Comparison of ENCODE assay signal across 8 cellular contexts in the genomic region with DNA sequence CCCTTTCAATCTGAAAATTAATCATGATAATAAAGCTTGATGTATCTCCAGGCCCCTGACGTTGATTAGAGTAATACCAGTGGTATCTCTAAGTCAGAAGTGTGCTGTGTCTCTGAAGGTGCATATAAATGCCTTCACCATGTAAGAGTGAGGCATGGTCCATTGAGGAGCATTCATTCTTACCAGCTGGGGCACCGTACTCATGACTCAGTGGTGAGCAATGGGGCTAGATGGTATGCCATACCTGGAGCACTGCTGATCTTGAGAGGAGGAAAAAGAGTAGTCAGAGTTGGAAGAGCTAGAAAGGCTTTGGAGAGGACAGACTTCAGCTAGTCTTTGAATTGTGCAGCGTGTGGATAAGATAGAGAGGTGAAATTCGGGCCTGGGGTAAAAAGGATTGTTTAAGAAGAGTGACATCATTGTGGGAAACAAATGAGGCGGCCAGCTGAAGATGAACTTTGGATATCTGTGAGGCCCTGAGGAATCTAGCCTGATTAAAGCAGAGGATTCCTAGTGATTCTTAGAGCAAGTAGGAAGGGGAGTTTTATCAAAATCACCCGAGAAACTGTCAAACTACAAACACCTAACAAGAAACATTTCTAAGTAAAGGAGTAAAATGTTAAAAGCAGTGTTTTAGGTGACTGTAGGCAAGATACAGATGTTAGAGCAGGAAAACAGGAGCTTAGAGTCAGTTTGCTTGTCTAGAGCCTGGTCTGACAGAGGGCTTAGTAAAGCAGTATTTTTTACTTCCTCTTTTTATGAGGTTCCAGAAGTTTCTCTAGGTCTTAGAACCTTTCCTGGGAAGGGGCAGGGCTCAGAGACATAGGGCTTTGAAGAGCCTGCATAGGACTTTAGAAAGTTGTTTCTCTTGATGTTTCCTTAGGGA. TPM values are rescaled to one million over a fixed set of nuclear protein-coding genes. Genes with fewer than 3 reads are reported as not detected.
A peak's percentile ranks its signal among the peaks of the same experiment; 100 is the strongest.
DNase-seq lines count a peak whose midpoint lies in the region; ATAC-seq and FAIRE-seq lines count a peak whose summit lies in the region.

No MANE protein-coding gene starts in this region.

- H3K23ac ChIP-seq in mesenchymal stem cell (ENCODE audit: low read length in 2 of 2) = peak overlapping the region in 1 of 2 experiments; percentile 83

- H2AK5ac ChIP-seq in mesenchymal stem cell (ENCODE audit: low read length, severe bottlenecking) = peak overlapping the region; percentile 75

- peaks cover 66% of the 10 kb centered on the region for H3K4me1 Mint-ChIP-seq in activated CD8-positive, alpha-beta T cell treated with anti-CD3 and anti-CD28 coated beads, Interleukin-2, amount 10 ng/mL, durations not matched to agents 7 days and 5 days (ENCODE audit: low read depth)

- no peak overlapping the region for H4K91ac ChIP-seq in mesenchymal stem cell (ENCODE audit: low read length)

- peaks cover 9% of the 10 kb centered on the region for H3K4me1 ChIP-seq in mesenchymal stem cell (ENCODE audit: control insufficient read depth, insufficient read depth, low read depth, low read length)

- no peak overlapping the region for H2BK12ac ChIP-seq in mesenchymal stem cell (ENCODE audit: low read length in 2 of 2)

- no peaks in the 10 kb centered on the region for H3K79me1 ChIP-seq in mesenchymal stem cell (replicated peaks; ENCODE audit: low read length, poor library complexity, severe bottlenecking)

- DNase-seq in Daoy (ENCODE audit: low read depth) = peak; percentile 88
- no peak for DNase-seq in activated CD8-positive, alpha-beta T cell treated with anti-CD3 and anti-CD28 coated beads, Interleukin-2, amount 10 ng/mL, durations not matched to agents 7 days and 5 days
- peak; percentile 33 for DNase-seq in mesenchymal stem cell
- no peak for DNase-seq in frontal cortex (ENCODE audit: low spot score in 2 of 2)
- DNase-seq in GOT3 (lab: John Stamatoyannopoulos, UW) = no peak
- no peak for DNase-seq in SHP77 treated with DMSO at 0.1 percent for 48 hours (lab: John Stamatoyannopoulos, UW)

- H2AFZ ChIP-seq in mesenchymal stem cell (ENCODE audit: low read depth, low read length) = no peak overlapping the region

- H3K27ac Mint-ChIP-seq in activated CD8-positive, alpha-beta T cell treated with anti-CD3 and anti-CD28 coated beads, Interleukin-2, amount 10 ng/mL, durations not matched to agents 7 days and 5 days = peak overlapping the region; percentile 4

- peak overlapping the region; percentile 30 for H3K27ac ChIP-seq in mesenchymal stem cell (ENCODE audit: low read length, poor library complexity, severe bottlenecking)

- ATAC-seq in HG03108 (IDR thresholded peaks at IDR 0.05; ENCODE audit: unreplicated experiment) (peak; percentile 46), HG03432 (IDR thresholded peaks at IDR 0.05; ENCODE audit: unreplicated experiment) (no peak)
- no peak for ATAC-seq in activated CD8-positive, alpha-beta T cell treated with anti-CD3 and anti-CD28 coated beads, Interleukin-2, amount 10 ng/mL, durations not matched to agents 7 days and 5 days

- no peaks in the 10 kb centered on the region for H3K27me3 ChIP-seq in mesenchymal stem cell (ENCODE audit: control insufficient read depth in 1 of 2, insufficient read depth in 1 of 2, low read length in 2 of 2)

- H3K36me3 ChIP-seq in mesenchymal stem cell (ENCODE audit: control insufficient read depth in 1 of 2, insufficient read depth in 2 of 2, low read depth in 1 of 2, low read length in 2 of 2) = no peaks in the 10 kb centered on the region

- no peaks in the 10 kb centered on the region for H3K27me3 Mint-ChIP-seq in activated CD8-positive, alpha-beta T cell treated with anti-CD3 and anti-CD28 coated beads, Interleukin-2, amount 10 ng/mL, durations not matched to agents 7 days and 5 days (ENCODE audit: low read depth)

- H3K36me3 Mint-ChIP-seq in activated CD8-positive, alpha-beta T cell treated with anti-CD3 and anti-CD28 coated beads, Interleukin-2, amount 10 ng/mL, durations not matched to agents 7 days and 5 days (ENCODE audit: low read depth) = peaks cover 8% of the 10 kb centered on the region

- no peak overlapping the region for H3K4ac ChIP-seq in mesenchymal stem cell (ENCODE audit: low read depth in 1 of 2, low read length in 2 of 2)

- POLR2A ChIA-PET in activated CD8-positive, alpha-beta T cell treated with anti-CD3 and anti-CD28 coated beads, Interleukin-2, amount 10 ng/mL, durations not matched to agents 7 days and 5 days (lab: Charles Lee) = no interaction called here

- peak overlapping the region in 1 of 2 experiments; percentile 21 for H3K18ac ChIP-seq in mesenchymal stem cell (ENCODE audit: low read depth in 1 of 2, low read length in 2 of 2)

- no peak overlapping the region for H3K4me3 Mint-ChIP-seq in activated CD8-positive, alpha-beta T cell treated with anti-CD3 and anti-CD28 coated beads, Interleukin-2, amount 10 ng/mL, durations not matched to agents 7 days and 5 days

- no peak overlapping the region for H3K4me3 ChIP-seq in mesenchymal stem cell (ENCODE audit: insufficient read depth in 1 of 2, low read depth in 1 of 2, low read length in 2 of 2)

- H3K9ac ChIP-seq in mesenchymal stem cell (ENCODE audit: low read length) = peak overlapping the region; percentile 53

- no peak overlapping the region for H2BK5ac ChIP-seq in mesenchymal stem cell (ENCODE audit: low read depth, low read length, poor library complexity, severe bottlenecking)

- H2BK120ac ChIP-seq in mesenchymal stem cell (ENCODE audit: low read depth, low read length) = no peak overlapping the region

- H3K14ac ChIP-seq in mesenchymal stem cell (ENCODE audit: low read length in 2 of 2) = peak overlapping the region in 1 of 2 experiments; percentile 97

- FAIRE-seq in frontal cortex (lab: Jason Lieb, UNC) = no peak

- no peak overlapping the region for H4K8ac ChIP-seq in mesenchymal stem cell (ENCODE audit: low read length)

- H2BK15ac ChIP-seq in mesenchymal stem cell (ENCODE audit: low read depth, poor library complexity, severe bottlenecking) = no peak overlapping the region

- H3K9me3 Mint-ChIP-seq in activated CD8-positive, alpha-beta T cell treated with anti-CD3 and anti-CD28 coated beads, Interleukin-2, amount 10 ng/mL, durations not matched to agents 7 days and 5 days (ENCODE audit: insufficient read depth) = no peaks in the 10 kb centered on the region

- no peak overlapping the region for H3K4me2 ChIP-seq in mesenchymal stem cell (ENCODE audit: low read length, poor library complexity, severe bottlenecking)

- 71% methylated on average over 5 of the region's 6 CpGs for WGBS in mesenchymal stem cell

- CTCF ChIA-PET in activated CD8-positive, alpha-beta T cell treated with anti-CD3 and anti-CD28 coated beads, Interleukin-2, amount 10 ng/mL, durations not matched to agents 7 days and 5 days (lab: Charles Lee) = interaction anchor here (0.9 kb wide), 1 partner anchor 12 kb away, joined by 3 read pairs; no protein-coding TSS in a partner anchor

- no peaks in the 10 kb centered on the region for H3K9me3 ChIP-seq in mesenchymal stem cell (ENCODE audit: control insufficient read depth, low read length)

RNA-seq across cellular contexts. Expression of gene TMOD3, which starts 13.6 kb away (rescaled TPM):
- 98.5 and 104 TPM in 2 replicates for total RNA-seq in Daoy (2014; rRNA removed; shearing (Covaris generic))
- total RNA-seq in activated CD8-positive, alpha-beta T cell treated with anti-CD3 and anti-CD28 coated beads, Interleukin-2, amount 10 ng/mL, durations not matched to agents 7 days and 5 days = 10 to 100 TPM; 73.8 to 74.1 TPM
- polyA plus RNA-seq in mesenchymal stem cell (2013, experiment 1 of 2) = 23.3 TPM
- 24.1 TPM for polyA plus RNA-seq in mesenchymal stem cell (2013, experiment 2 of 2)
- 76.2 TPM for total RNA-seq in frontal cortex

Comparison
In these comparisons a context has a peak if more than half of its experiments do, and no peak if none do; other contexts are left out.
1. DNase-seq: peak in Daoy (single experiment) and mesenchymal stem cell (single experiment); none in activated CD8-positive, alpha-beta T cell treated with anti-CD3 and anti-CD28 coated beads, Interleukin-2, amount 10 ng/mL, durations not matched to agents 7 days and 5 days (single experiment), frontal cortex (0 of 2), GOT3 (single experiment) and SHP77 treated with DMSO at 0.1 percent for 48 hours (single experiment).